In the genomic region with DNA sequence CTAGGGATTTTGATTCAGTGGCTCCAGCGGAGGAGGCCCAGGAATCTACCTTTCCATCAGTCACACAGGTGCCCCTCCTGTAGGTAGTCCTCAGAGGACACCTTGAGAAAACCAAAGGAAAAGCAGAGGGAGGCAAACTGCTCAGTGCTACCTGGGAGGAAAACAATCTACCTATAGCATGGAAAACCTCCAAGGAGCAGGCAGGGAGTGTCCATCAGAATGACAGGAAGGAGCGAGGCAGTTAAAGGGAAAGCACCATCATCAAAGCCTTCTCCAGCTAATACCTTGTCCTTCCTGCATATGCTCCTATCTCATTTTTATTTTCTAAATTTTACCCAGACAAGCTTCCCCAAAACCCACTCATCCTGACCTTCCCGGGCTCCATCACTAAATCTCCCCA, we compare ENCODE assay signal across 25 cellular contexts.
"Had no signal": no experiment of that assay in that cellular context is flagged by ENCODE, and none has a peak within 500 bp of the region (broad histone marks: within the 10 kb centered on the region; RNA-seq: fewer than 3 reads in every experiment).

No MANE protein-coding gene starts in this region.

- H3K27me3 ChIP-seq: ascending aorta, breast epithelium, esophagus squamous epithelium, gastroesophageal sphincter had no signal

- ATAC-seq: activated naive CD4-positive, alpha-beta T cell treated with anti-CD3 and anti-CD28 coated beads, Interleukin-2, amount 50 U/mL, for 72 hours; activated T-cell treated with anti-CD3 and anti-CD28 coated beads, Interleukin-2, amount 50 U/mL, for 72 hours; gastroesophageal sphincter; WTC11 had no signal

- H3K4me3 ChIP-seq: ascending aorta, breast epithelium, esophagus squamous epithelium, gastroesophageal sphincter had no signal

- H3K4me1 ChIP-seq: ascending aorta, breast epithelium, esophagus squamous epithelium had no signal

- H3K9me3 ChIP-seq: ascending aorta, gastroesophageal sphincter had no signal

- H3K36me3 ChIP-seq: ascending aorta, breast epithelium, esophagus squamous epithelium, gastroesophageal sphincter had no signal

- DNase-seq: activated CD4-positive, alpha-beta memory T cell treated with anti-CD3 and anti-CD28 coated beads, Interleukin-2, amount 10 ng/mL, durations not matched to agents 7 days and 5 days; activated CD4-positive, alpha-beta T cell treated with anti-CD3 and anti-CD28 coated beads for 1 hour; activated CD4-positive, alpha-beta T cell treated with anti-CD3 and anti-CD28 coated beads for 4 hours; activated CD4-positive, alpha-beta T cell treated with anti-CD3 and anti-CD28 coated beads, Interleukin-2, amount 10 ng/mL, durations not matched to agents 7 days and 5 days; activated CD4-positive, alpha-beta T cell treated with anti-CD3 and anti-CD28 coated beads, Interleukin-2, amount 50 U/mL, for 4 hours; activated CD8-positive, alpha-beta memory T cell treated with anti-CD3 and anti-CD28 coated beads, Interleukin-2, amount 50 U/mL, for 48 hours; activated gamma-delta T cell; activated naive CD4-positive, alpha-beta T cell; activated naive CD4-positive, alpha-beta T cell treated with anti-CD3 and anti-CD28 coated beads, Interleukin-2, amount 10 ng/mL, durations not matched to agents 7 days and 5 days; activated naive CD8-positive, alpha-beta T cell treated with anti-CD3 and anti-CD28 coated beads, Interleukin-2, amount 10 ng/mL, durations not matched to agents 7 days and 5 days; activated T-cell treated with anti-CD3 and anti-CD28 coated beads for 4 hours; activated T-cell treated with anti-CD3 and anti-CD28 coated beads, Interleukin-2, amount 50 U/mL, for 24 hours; activated T-cell treated with anti-CD3 and anti-CD28 coated beads, Interleukin-2, amount 50 U/mL, for 72 hours; caudate nucleus; effector CD8-positive, alpha-beta T cell; esophagus squamous epithelium; foreskin melanocyte; T-helper 2 cell had no signal

- H3K27ac ChIP-seq: ascending aorta, breast epithelium, epithelial cell of prostate, esophagus squamous epithelium, gastroesophageal sphincter, VCaP had no signal
